In genomic region chr7:73234994-73235717, GRCh38 we compare ENCODE assay signal across 8 cellular contexts.
DNase-seq lines count a peak whose midpoint lies in the region; ATAC-seq, FAIRE-seq and TF ChIP-seq lines count a peak whose summit lies in the region.
"Not testable (repeated sequence)": the region's sequence is repeated elsewhere in the genome, so short reads cannot be mapped to it uniquely, and the experiment has no call there.

No MANE protein-coding gene starts in this region.

- not testable (repeated sequence) for H3K36me3 Mint-ChIP-seq in activated CD4-positive, alpha-beta memory T cell treated with anti-CD3 and anti-CD28 coated beads for 36 hours; immature natural killer cell

- H3K4me1 Mint-ChIP-seq in activated CD4-positive, alpha-beta memory T cell treated with anti-CD3 and anti-CD28 coated beads for 36 hours (ENCODE audit: low read depth); immature natural killer cell: not testable (repeated sequence)

- not testable (repeated sequence) for H3K4me3 Mint-ChIP-seq in activated CD4-positive, alpha-beta memory T cell treated with anti-CD3 and anti-CD28 coated beads for 36 hours
- peak overlapping the region in 1 of 5 donors; percentile 25 for H3K4me3 Mint-ChIP-seq in immature natural killer cell

- H3K27ac ChIP-seq in K562 (ENCODE audit: extremely low read depth, low read depth, low read length); smooth muscle cell (ENCODE audit: low read depth); testis: not testable (repeated sequence)

- in situ Hi-C loops in K562 (cut with MboI), result loop anchor here (10.0 kb wide), 1 partner anchor 1550 kb away; no protein-coding TSS in a partner anchor

- DNase-seq in activated CD4-positive, alpha-beta memory T cell treated with anti-CD3 and anti-CD28 coated beads for 36 hours, result peak; percentile 94
- not testable (repeated sequence) for DNase-seq in K562 (ENCODE audit: extremely low read depth in 1 of 4, low spot score in 3 of 4); smooth muscle cell (lab: John Stamatoyannopoulos, UW; ENCODE audit: unreplicated experiment)
- DNase-seq in immature natural killer cell, result peak; percentile 94 to 96 (median 94)
- DNase-seq in testis, result peak; percentile 94

- not testable (repeated sequence) for H3K9me3 Mint-ChIP-seq in activated CD4-positive, alpha-beta memory T cell treated with anti-CD3 and anti-CD28 coated beads for 36 hours; immature natural killer cell

- not testable (repeated sequence) for TF ChIP-seq EP300 in K562 (IDR thresholded peaks at IDR 0.05; ENCODE audit: low read length)

- not testable (repeated sequence) for H3K79me2 ChIP-seq in K562 (ENCODE audit: control insufficient read depth, insufficient read depth, low read length); smooth muscle cell (ENCODE audit: low read depth)

- H3K27ac Mint-ChIP-seq in activated CD4-positive, alpha-beta memory T cell treated with anti-CD3 and anti-CD28 coated beads for 36 hours; immature natural killer cell: not testable (repeated sequence)

- peak; percentile 87 for ATAC-seq in GM18868 (IDR thresholded peaks at IDR 0.05; ENCODE audit: unreplicated experiment)
- ATAC-seq in HG02610 (IDR thresholded peaks at IDR 0.05; ENCODE audit: unreplicated experiment), result peak; percentile 92
- peak; percentile 58 for ATAC-seq in HG03575 (IDR thresholded peaks at IDR 0.05; ENCODE audit: extremely low read depth, insufficient number of reproducible peaks, low FRiP score, unreplicated experiment)
- peak; percentile 95 for ATAC-seq in K562

- not testable (repeated sequence) for H3F3A ChIP-seq in smooth muscle cell (ENCODE audit: low read depth)

- CTCF ChIA-PET in activated CD4-positive, alpha-beta memory T cell treated with anti-CD3 and anti-CD28 coated beads for 36 hours (lab: Charles Lee); K562 (lab: Yijun Ruan, JAX; ENCODE audit: low intra/inter-chr PET ratio): not testable (repeated sequence)

- H3K27me3 ChIP-seq in K562 (ENCODE audit: control insufficient read depth in 2 of 2, insufficient read depth in 2 of 2, low read length in 2 of 2); smooth muscle cell (ENCODE audit: low read depth); testis: not testable (repeated sequence)

- H3K36me3 ChIP-seq in K562 (ENCODE audit: control insufficient read depth, insufficient read depth, low read length); smooth muscle cell (ENCODE audit: low read depth); testis (ENCODE audit: low read depth, missing control alignments): not testable (repeated sequence)

- H3K9ac ChIP-seq in K562 (ENCODE audit: insufficient read depth in 1 of 2, low read depth in 2 of 2, low read length in 2 of 2), result peak overlapping the region in 1 of 2 experiments; percentile 58; a peak in 1 of 4 replicates
- H3K9ac ChIP-seq in smooth muscle cell (ENCODE audit: low read depth), result not testable (repeated sequence)

- TF ChIP-seq POLR2A in K562 (conservative IDR thresholded peaks at IDR 0.05); testis (IDR thresholded peaks at IDR 0.05): not testable (repeated sequence)

- not testable (repeated sequence) for H3K9me1 ChIP-seq in K562 (ENCODE audit: control insufficient read depth, insufficient read depth, low read length)

- POLR2A ChIA-PET in activated CD4-positive, alpha-beta memory T cell treated with anti-CD3 and anti-CD28 coated beads for 36 hours (lab: Charles Lee); K562 (lab: Yijun Ruan, JAX): not testable (repeated sequence)

- H3K4me2 ChIP-seq in K562 (ENCODE audit: insufficient read depth, low read length), result not testable (repeated sequence)
- peak overlapping the region; percentile 72 for H3K4me2 ChIP-seq in smooth muscle cell

- H3K4me3 ChIP-seq in K562, testis: not testable (repeated sequence)
- peak overlapping the region; percentile 34 for H3K4me3 ChIP-seq in smooth muscle cell

- not testable (repeated sequence) for H3K9me3 ChIP-seq in K562 (replicated peaks; ENCODE audit: control insufficient read depth, insufficient read depth, low read depth, low read length); smooth muscle cell (replicated peaks; ENCODE audit: low read depth); testis

- not testable (repeated sequence) for TF ChIP-seq RAD21 in K562 (CRISPR knock-in tag; conservative IDR thresholded peaks at IDR 0.05 in 1 of 2, IDR thresholded peaks at IDR 0.05 in 1 of 2)

- BruUV-seq in K562 (replicated peaks; lab: Mats Ljungman, UMichigan), result not testable (repeated sequence)

- H3K27me3 Mint-ChIP-seq in activated CD4-positive, alpha-beta memory T cell treated with anti-CD3 and anti-CD28 coated beads for 36 hours; immature natural killer cell (ENCODE audit: low read depth in 3 of 3): not testable (repeated sequence)

- H3K4me1 ChIP-seq in K562 (replicated peaks in 1 of 2; ENCODE audit: control insufficient read depth in 2 of 2, insufficient read depth in 2 of 2, low read length in 2 of 2); smooth muscle cell (ENCODE audit: low read depth); testis: not testable (repeated sequence)

- FAIRE-seq in K562 (lab: Jason Lieb, UNC), result not testable (repeated sequence)

- H4K20me1 ChIP-seq in K562 (replicated peaks; ENCODE audit: control insufficient read depth, insufficient read depth, low read length); smooth muscle cell (ENCODE audit: low read depth): not testable (repeated sequence)

- intact Hi-C loops in activated CD4-positive, alpha-beta memory T cell treated with anti-CD3 and anti-CD28 coated beads for 36 hours (cut with micrococcal nuclease); K562 (cut with micrococcal nuclease); testis (cut with DNase I; ENCODE audit: low total_unique reads): not testable (repeated sequence)

- not testable (repeated sequence) for H2AFZ ChIP-seq in K562 (ENCODE audit: low read depth, low read length); smooth muscle cell (ENCODE audit: low read depth)

- no CpG with 5 or more reads among the region's 72 CpGs for WGBS in K562 (ENCODE audit: insufficient coverage, low coverage, missing lambda C conversion rate)
- WGBS in smooth muscle cell (ENCODE audit: low lambda C conversion rate), result 0% methylated on average over 13 of the region's 72 CpGs
- WGBS in testis, 2 donors, result no CpG with 5 or more reads among the region's 72 CpGs

- TF ChIP-seq CTCF in K562 (IDR thresholded peaks at IDR 0.05 in 2 of 3, conservative IDR thresholded peaks at IDR 0.05 in 1 of 3; ENCODE audit: insufficient read depth in 2 of 3, low read depth in 1 of 3, low read length in 3 of 3); smooth muscle cell (IDR thresholded peaks at IDR 0.05; ENCODE audit: borderline replicate concordance, insufficient read depth, poor library complexity, severe bottlenecking); testis (IDR thresholded peaks at IDR 0.05): not testable (repeated sequence)

TF ChIP-seq in K562, 482 proteins besides CTCF, POLR2A, EP300 and RAD21:
- peak in 1 of 2 experiments; percentile 21 for TF ChIP-seq E2F6 (IDR thresholded peaks at IDR 0.05; ENCODE audit: borderline replicate concordance in 1 of 2, extremely low read depth in 1 of 2, insufficient read depth in 1 of 2, insufficient read length in 1 of 2, low read depth in 1 of 2, low read length in 1 of 2, poor library complexity in 1 of 2, severe bottlenecking in 1 of 2)
TF ChIP-seq in K562: peak in this region for 1; not testable (repeated sequence) for 481.
